Comparison of ENCODE assay signal across 10 cellular contexts in the genomic region with DNA sequence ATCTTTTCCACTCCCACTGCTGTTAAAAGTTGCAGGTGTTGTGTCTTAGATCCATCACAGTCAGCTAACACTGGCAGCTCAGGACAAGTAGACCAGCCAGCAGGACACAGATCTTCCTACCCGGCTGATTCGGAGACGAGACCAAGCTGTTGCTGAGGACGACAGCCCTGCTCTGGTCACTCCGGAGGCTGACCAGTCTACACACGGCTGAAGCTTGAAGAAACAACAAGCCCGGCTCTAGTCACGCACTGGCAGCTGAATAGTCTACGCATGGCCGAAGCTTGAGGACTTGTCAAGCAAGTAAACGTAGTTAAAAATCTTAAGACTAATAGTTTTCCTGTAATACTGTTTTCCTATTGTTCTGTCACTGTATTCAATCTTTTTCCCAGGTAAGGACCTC. TPM values are rescaled to one million over a fixed set of nuclear protein-coding genes. Genes with fewer than 3 reads are reported as not detected.
DNase-seq lines count a peak whose midpoint lies in the region; ATAC-seq and TF ChIP-seq lines count a peak whose summit lies in the region.
"Had no signal": no experiment of that assay in that cellular context is flagged by ENCODE, and none has a peak within 500 bp of the region (broad histone marks: within the 10 kb centered on the region; RNA-seq: fewer than 3 reads in every experiment).

No MANE protein-coding gene starts in this region.

- H3K4me3 Mint-ChIP-seq in activated naive CD4-positive, alpha-beta T cell treated with anti-CD3 and anti-CD28 coated beads, Interleukin-2, amount 10 ng/mL, durations not matched to agents 7 days and 5 days: peak overlapping the region; percentile 66
- H3K4me3 Mint-ChIP-seq in activated naive CD8-positive, alpha-beta T cell: peak overlapping the region; percentile 97

- H3K4me3 ChIP-seq in transverse colon: peak overlapping the region in 1 of 4 donors; percentile 100

- H3K9me3 Mint-ChIP-seq in activated naive CD4-positive, alpha-beta T cell treated with anti-CD3 and anti-CD28 coated beads, Interleukin-2, amount 10 ng/mL, durations not matched to agents 7 days and 5 days: peaks cover 5% of the 10 kb centered on the region
- H3K9me3 Mint-ChIP-seq in activated naive CD8-positive, alpha-beta T cell (ENCODE audit: low read depth): no peaks in the 10 kb centered on the region

- TF ChIP-seq CTCF in transverse colon (IDR thresholded peaks at IDR 0.05): no peak

- H3K27me3 Mint-ChIP-seq in activated naive CD4-positive, alpha-beta T cell treated with anti-CD3 and anti-CD28 coated beads, Interleukin-2, amount 10 ng/mL, durations not matched to agents 7 days and 5 days: peaks cover 4% of the 10 kb centered on the region
- H3K27me3 Mint-ChIP-seq in activated naive CD8-positive, alpha-beta T cell: no peaks in the 10 kb centered on the region

- H3K4me1 Mint-ChIP-seq in activated naive CD4-positive, alpha-beta T cell treated with anti-CD3 and anti-CD28 coated beads, Interleukin-2, amount 10 ng/mL, durations not matched to agents 7 days and 5 days: peaks cover 77% of the 10 kb centered on the region
- peaks cover 78% of the 10 kb centered on the region for H3K4me1 Mint-ChIP-seq in activated naive CD8-positive, alpha-beta T cell (ENCODE audit: low read depth)

- CTCF ChIA-PET in activated naive CD4-positive, alpha-beta T cell treated with anti-CD3 and anti-CD28 coated beads, Interleukin-2, amount 10 ng/mL, durations not matched to agents 7 days and 5 days (lab: Charles Lee): no interaction called here

- H3K27ac ChIP-seq in transverse colon: peak overlapping the region in 3 of 4 donors; percentile 26 to 98 (median 97)

- in situ Hi-C loops in transverse colon (cut with MboI; ENCODE audit: low pct_ligation_motif_present in 1 of 4, low pct_unique_long_range_greater_than_20kb in 1 of 4, low sequenced_read_pairs in 3 of 4): no loop called here

- H3K4me1 ChIP-seq in transverse colon: peaks cover 26 to 86% (median 43%) of the 10 kb centered on the region in 4 donors

- peaks cover 19% of the 10 kb centered on the region for H3K36me3 Mint-ChIP-seq in activated naive CD4-positive, alpha-beta T cell treated with anti-CD3 and anti-CD28 coated beads, Interleukin-2, amount 10 ng/mL, durations not matched to agents 7 days and 5 days
- no peaks in the 10 kb centered on the region for H3K36me3 Mint-ChIP-seq in activated naive CD8-positive, alpha-beta T cell

- no peak for TF ChIP-seq POLR2A in transverse colon (IDR thresholded peaks at IDR 0.05)

- H3K9me3 ChIP-seq in transverse colon: peaks cover 0 to 5% of the 10 kb centered on the region in 2 donors

- intact Hi-C loops in transverse colon (cut with DNase I; ENCODE audit: low total_unique reads): no loop called here

- 76 to 86% methylated on average over 11 of the region's 11 CpGs for WGBS in transverse colon (ENCODE audit: low coverage in 1 of 2), 2 donors

- H3K36me3 ChIP-seq in transverse colon: no peaks in the 10 kb centered on the region

- TF ChIP-seq EP300 in transverse colon (IDR thresholded peaks at IDR 0.05; ENCODE audit: low read depth): no peak

- H3K27ac Mint-ChIP-seq in activated naive CD4-positive, alpha-beta T cell treated with anti-CD3 and anti-CD28 coated beads, Interleukin-2, amount 10 ng/mL, durations not matched to agents 7 days and 5 days: no peak overlapping the region
- peak overlapping the region; percentile 55 for H3K27ac Mint-ChIP-seq in activated naive CD8-positive, alpha-beta T cell

- no peak for ATAC-seq in HG02571 (IDR thresholded peaks at IDR 0.05; ENCODE audit: unreplicated experiment)

- no peak for DNase-seq in activated naive CD4-positive, alpha-beta T cell treated with anti-CD3 and anti-CD28 coated beads, Interleukin-2, amount 10 ng/mL, durations not matched to agents 7 days and 5 days
- DNase-seq in activated naive CD4-positive, alpha-beta T cell treated with Interleukin-2 at 50 U/mL for 16 hours: no peak
- DNase-seq in kidney tubule cell (ENCODE audit: low spot score) (peak; percentile 33), transverse colon (no peak), NK-92 (lab: John Stamatoyannopoulos, UW; ENCODE audit: unreplicated experiment) (no peak), NCI-H69 (lab: John Stamatoyannopoulos, UW) (no peak)
- DNase-seq: activated effector memory CD4-positive, alpha-beta T cell treated with Interleukin-2 at 50 U/mL for 16 hours; NCI-H446 treated with DMSO at 0.1 percent for 48 hours had no signal

- H3K27me3 ChIP-seq in transverse colon: no peaks in the 10 kb centered on the region

RNA-seq across cellular contexts. Expression of a gene that starts 1.8 kb away (rescaled TPM):
- 100 to 1,000 TPM in 1 of 4 donors, 10 to 100 TPM in 3; 18.7 to 104 (median 31.3) TPM for total RNA-seq in transverse colon

RNA-seq across cellular contexts. Expression of a gene that starts 1.8 kb away (rescaled TPM):
- total RNA-seq in transverse colon: 100 to 1,000 TPM in 1 of 4 donors, 10 to 100 TPM in 3; 19.1 to 190 (median 29.7) TPM
